In genomic region chr11:62543680-62544444, GRCh38 we compare ENCODE assay signal across 1 cellular context.
TF ChIP-seq lines count a peak whose summit lies in the region.

No MANE protein-coding gene starts in this region.

TF ChIP-seq in endothelial cell of umbilical vein, 7 proteins besides CTCF, POLR2A, EP300 and RAD21:
- TF ChIP-seq MYC (IDR thresholded peaks at IDR 0.05; ENCODE audit: low read depth, low read length): no peak
- no peak for TF ChIP-seq FOS (IDR thresholded peaks at IDR 0.05; ENCODE audit: borderline replicate concordance, insufficient read depth, low read length)
- TF ChIP-seq POLR2AphosphoS5 (IDR thresholded peaks at IDR 0.05; ENCODE audit: insufficient read depth, low read depth, low read length): no peak
